ENCODE assay signal across 8 cellular contexts in genomic region chr6:143027058-143027457, GRCh38. TPM values are rescaled to one million over a fixed set of nuclear protein-coding genes. Genes with fewer than 3 reads are reported as not detected.
DNase-seq lines count a peak whose midpoint lies in the region; ATAC-seq and TF ChIP-seq lines count a peak whose summit lies in the region.

No MANE protein-coding gene starts in this region.

- TF ChIP-seq CTCF in brain (conservative IDR thresholded peaks at IDR 0.05), result peak; percentile 58 to 65

- ATAC-seq in left lobe of liver (peak; percentile 76), HG03354 (IDR thresholded peaks at IDR 0.05; ENCODE audit: poor library complexity, severe bottlenecking, unreplicated experiment) (no peak)

- DNase-seq in SKM-1 treated with dmso at 0.1 percent for 144 hours (lab: John Stamatoyannopoulos, UW; ENCODE audit: unreplicated experiment), result peak; percentile 14
- no peak for DNase-seq in SKM-1 (lab: John Stamatoyannopoulos, UW; ENCODE audit: unreplicated experiment)
- DNase-seq in T-helper 2 cell treated with Interferon-gamma antibody and Interleukin-4, amounts not matched to agents 5 μg/mL and 100 μg/mL, for 36 hours (ENCODE audit: low spot score), result peak; percentile 12
- DNase-seq in left lobe of liver (ENCODE audit: low spot score), result peak; percentile 48
- DNase-seq in stimulated activated CD8-positive, alpha-beta memory T cell treated with anti-CD3 and anti-CD28 coated beads, Interleukin-12 subunit alpha, Interleukin-12 subunit beta, amount 100 ng/mL, for 1 hour (ENCODE audit: low read depth), result peak; percentile 27
- no peak for DNase-seq in NCI-H1436 (lab: John Stamatoyannopoulos, UW)

- no peaks in the 10 kb centered on the region for H3K4me1 Mint-ChIP-seq in T-helper 2 cell treated with Interferon-gamma antibody and Interleukin-4, amounts not matched to agents 5 μg/mL and 100 μg/mL, for 36 hours (ENCODE audit: low read depth)
- H3K4me1 Mint-ChIP-seq in brain, result no peaks in the 10 kb centered on the region

- H3K36me3 Mint-ChIP-seq in T-helper 2 cell treated with Interferon-gamma antibody and Interleukin-4, amounts not matched to agents 5 μg/mL and 100 μg/mL, for 36 hours (ENCODE audit: low read depth), result no peaks in the 10 kb centered on the region
- no peaks in the 10 kb centered on the region for H3K36me3 Mint-ChIP-seq in brain

- no peak overlapping the region for H3K27ac Mint-ChIP-seq in T-helper 2 cell treated with Interferon-gamma antibody and Interleukin-4, amounts not matched to agents 5 μg/mL and 100 μg/mL, for 36 hours
- H3K27ac Mint-ChIP-seq in brain, result no peak overlapping the region

- no peaks in the 10 kb centered on the region for H3K27me3 Mint-ChIP-seq in T-helper 2 cell treated with Interferon-gamma antibody and Interleukin-4, amounts not matched to agents 5 μg/mL and 100 μg/mL, for 36 hours (ENCODE audit: low read depth)
- H3K27me3 Mint-ChIP-seq in brain, result peaks cover 6% of the 10 kb centered on the region

- no peaks in the 10 kb centered on the region for H3K9me3 Mint-ChIP-seq in T-helper 2 cell treated with Interferon-gamma antibody and Interleukin-4, amounts not matched to agents 5 μg/mL and 100 μg/mL, for 36 hours
- peaks cover 3 to 14% (median 8%) of the 10 kb centered on the region in 5 experiments for H3K9me3 Mint-ChIP-seq in brain

- no peak overlapping the region for H3K4me3 Mint-ChIP-seq in T-helper 2 cell treated with Interferon-gamma antibody and Interleukin-4, amounts not matched to agents 5 μg/mL and 100 μg/mL, for 36 hours
- H3K4me3 Mint-ChIP-seq in brain, result no peak overlapping the region

RNA-seq across cellular contexts. Expression of gene AIG1, which starts 33.6 kb away (rescaled TPM):
- 47.9 TPM for polyA plus RNA-seq in brain (ENCODE audit: insufficient read depth, low read depth, low replicate concordance)
- total RNA-seq in left lobe of liver, result 96.8 TPM

Comparison
In these comparisons a context has a peak if more than half of its experiments do, and no peak if none do; other contexts are left out.
1. DNase-seq: peak in SKM-1 treated with dmso at 0.1 percent for 144 hours (single experiment), T-helper 2 cell treated with Interferon-gamma antibody and Interleukin-4, amounts not matched to agents 5 μg/mL and 100 μg/mL, for 36 hours (single experiment), left lobe of liver (single experiment) and stimulated activated CD8-positive, alpha-beta memory T cell treated with anti-CD3 and anti-CD28 coated beads, Interleukin-12 subunit alpha, Interleukin-12 subunit beta, amount 100 ng/mL, for 1 hour (single experiment); none in SKM-1 (single experiment) and NCI-H1436 (single experiment).